8 cellular contexts compared by ENCODE assay signal in the genomic region with DNA sequence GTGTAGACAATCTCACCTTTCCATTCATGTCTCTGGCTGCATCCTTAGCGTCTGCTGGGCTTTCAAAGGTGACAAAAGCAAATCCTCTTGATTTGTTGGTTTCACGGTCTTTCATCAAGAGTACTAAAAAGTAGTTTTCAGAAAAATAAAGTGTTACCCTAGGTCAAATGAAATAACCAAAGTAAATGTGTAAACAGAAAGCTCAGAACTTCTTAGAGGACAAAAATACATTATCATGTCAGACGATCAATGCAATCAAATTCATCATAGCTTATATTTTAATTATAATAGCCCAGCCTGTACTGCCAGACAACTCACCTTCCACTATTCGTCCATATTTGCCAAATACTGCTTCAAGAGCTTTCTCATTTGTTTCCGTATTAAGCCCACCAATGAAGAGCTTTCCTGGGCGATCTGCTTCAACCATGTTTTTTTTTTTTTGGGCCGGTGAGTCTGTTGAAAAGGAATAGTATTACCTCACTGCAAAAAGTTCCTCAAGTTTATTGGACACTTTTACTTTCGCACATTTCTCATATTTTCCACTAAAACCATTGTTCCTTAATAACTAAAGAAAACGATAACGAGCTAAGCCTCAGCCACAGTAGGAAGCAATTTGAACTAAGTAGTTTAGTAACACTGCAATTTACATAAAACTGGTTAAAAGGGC. TPM values are rescaled to one million over a fixed set of nuclear protein-coding genes. Genes with fewer than 3 reads are reported as not detected.
DNase-seq lines count a peak whose midpoint lies in the region; ATAC-seq, FAIRE-seq and TF ChIP-seq lines count a peak whose summit lies in the region.

No MANE protein-coding gene starts in this region.

- in situ Hi-C loops in SK-MEL-5 (cut with HindIII; ENCODE audit: low pct_unique_long_range_greater_than_20kb, low sequenced_read_pairs), result no loop called here

- DNase-seq in GM12892 (ENCODE audit: insufficient read length) (no peak), SK-MEL-5 (ENCODE audit: low read depth, low spot score) (peak; percentile 22), fibroblast of mammary gland (ENCODE audit: low read depth) (peak; percentile 11), pons (ENCODE audit: low spot score) (peak; percentile 5), left lobe of liver (ENCODE audit: low spot score) (no peak)

- peak; percentile 73 for FAIRE-seq in GM12892 (lab: Jason Lieb, UNC)

- H3K4me3 ChIP-seq in fibroblast of mammary gland (ENCODE audit: control insufficient read depth, low read depth, low read length), result peak overlapping the region; percentile 87

- no peak for ATAC-seq in HG02973 (IDR thresholded peaks at IDR 0.05; ENCODE audit: unreplicated experiment)
- ATAC-seq in HG02588 (IDR thresholded peaks at IDR 0.05; ENCODE audit: unreplicated experiment), result no peak
- no peak for ATAC-seq in left lobe of liver
- ATAC-seq in GM21825 (IDR thresholded peaks at IDR 0.05; ENCODE audit: unreplicated experiment), result no peak

- no peak for TF ChIP-seq POLR2A in GM12892 (IDR thresholded peaks at IDR 0.05; ENCODE audit: low read depth, low read length)

- no peak for TF ChIP-seq CTCF in fibroblast of mammary gland (conservative IDR thresholded peaks at IDR 0.05; ENCODE audit: control insufficient read depth, insufficient read depth, low read depth, low read length)

RNA-seq across cellular contexts. Expression of gene RBMX, which starts 1.4 kb away (rescaled TPM):
- polyA plus RNA-seq in GM12892 (2012; ENCODE audit: missing spikeins), result 236 TPM
- 255 and 274 TPM in 2 replicates for total RNA-seq in SK-MEL-5 (2014; rRNA removed; shearing (Covaris generic))
- polyA plus RNA-seq in SK-MEL-5 (2015; cell fraction: cytosol; rRNA removed), result 184 and 229 TPM in 2 replicates
- 723 and 972 TPM in 2 replicates for polyA plus RNA-seq in SK-MEL-5 (2015; cell fraction: nucleus; rRNA removed)
- total RNA-seq in left lobe of liver, result 30.8 TPM

Comparison
In these comparisons a context has a peak if more than half of its experiments do, and no peak if none do; other contexts are left out.
1. DNase-seq: peak in SK-MEL-5 (single experiment), fibroblast of mammary gland (single experiment) and pons (single experiment); none in GM12892 (single experiment) and left lobe of liver (single experiment).